Comparison of ENCODE assay signal across 8 cellular contexts in genomic region chr7:148262721-148263229, GRCh38.
A peak's percentile ranks its signal among the peaks of the same experiment; 100 is the strongest.
DNase-seq lines count a peak whose midpoint lies in the region; ATAC-seq and TF ChIP-seq lines count a peak whose summit lies in the region.

No MANE protein-coding gene starts in this region.

- H3K79me2 ChIP-seq in neural progenitor cell (ENCODE audit: low read depth), result no peaks in the 10 kb centered on the region

- peak; percentile 55 for ATAC-seq in CD4-positive, alpha-beta T cell (ENCODE audit: poor library complexity)
- ATAC-seq in GM19372 (IDR thresholded peaks at IDR 0.05; ENCODE audit: low read depth, unreplicated experiment), result peak; percentile 61
- peak; percentile 61 for ATAC-seq in HG03558 (IDR thresholded peaks at IDR 0.05; ENCODE audit: extremely low read depth, unreplicated experiment)

- no peak overlapping the region for H3K9ac ChIP-seq in neural progenitor cell

- CTCF ChIA-PET in CD4-positive, alpha-beta T cell (lab: Charles Lee), result no interaction called here

- intact Hi-C loops in CD4-positive, alpha-beta T cell (cut with DNase I, micrococcal nuclease), result loop anchor here in 1 of 2 experiments (10.0 kb wide), 1 partner anchor 702 kb away; no protein-coding TSS in a partner anchor

- no peaks in the 10 kb centered on the region for H3K9me3 ChIP-seq in CD4-positive, alpha-beta T cell (ENCODE audit: control insufficient read depth, low read length)
- no peaks in the 10 kb centered on the region for H3K9me3 ChIP-seq in neural progenitor cell (ENCODE audit: low read depth)

- H3K27ac Mint-ChIP-seq in CD4-positive, alpha-beta T cell, result no peak overlapping the region
- H3K27ac Mint-ChIP-seq in neural progenitor cell, result peak overlapping the region; percentile 87

- H3K4me3 Mint-ChIP-seq in CD4-positive, alpha-beta T cell, result no peak overlapping the region
- H3K4me3 Mint-ChIP-seq in neural progenitor cell, result peak overlapping the region; percentile 36

- no peaks in the 10 kb centered on the region for H3K9me3 Mint-ChIP-seq in CD4-positive, alpha-beta T cell
- peaks cover 3% of the 10 kb centered on the region for H3K9me3 Mint-ChIP-seq in neural progenitor cell

- POLR2A ChIA-PET in CD4-positive, alpha-beta T cell (lab: Charles Lee), result no interaction called here

- H3K36me3 ChIP-seq in neural progenitor cell, result no peaks in the 10 kb centered on the region

- no peaks in the 10 kb centered on the region for H3K27me3 ChIP-seq in CD4-positive, alpha-beta T cell (ENCODE audit: control insufficient read depth, insufficient read depth, low read length)
- no peaks in the 10 kb centered on the region for H3K27me3 ChIP-seq in neural progenitor cell

- peak overlapping the region; percentile 21 for H3K4me2 ChIP-seq in neural progenitor cell

- peaks cover 7% of the 10 kb centered on the region for H3K4me1 Mint-ChIP-seq in CD4-positive, alpha-beta T cell (ENCODE audit: low read depth)
- H3K4me1 Mint-ChIP-seq in neural progenitor cell, result peaks cover 21% of the 10 kb centered on the region

- no peaks in the 10 kb centered on the region for H4K20me1 ChIP-seq in neural progenitor cell (ENCODE audit: low read depth)

- peak; percentile 20 to 72 (median 52) for DNase-seq in CD4-positive, alpha-beta T cell
- DNase-seq in OCI-M2 (lab: John Stamatoyannopoulos, UW; ENCODE audit: unreplicated experiment), result peak; percentile 53
- peak; percentile 33 for DNase-seq in activated T-helper 1 cell treated with Interleukin-2 at 50 U/mL for 16 hours (ENCODE audit: low read depth)
- peak; percentile 24 for DNase-seq in fibroblast of the conjunctiva (ENCODE audit: low read depth)
- DNase-seq in neural progenitor cell (ENCODE audit: low spot score), result peak; percentile 78
- DNase-seq in stromal cell of bone marrow (ENCODE audit: low read depth), result peak; percentile 15

- peak overlapping the region; percentile 97 for H2AFZ ChIP-seq in neural progenitor cell (replicated peaks)

- no peaks in the 10 kb centered on the region for H3K36me3 Mint-ChIP-seq in CD4-positive, alpha-beta T cell (ENCODE audit: low read depth)
- H3K36me3 Mint-ChIP-seq in neural progenitor cell, result no peaks in the 10 kb centered on the region

- no peak overlapping the region for H3K4me3 ChIP-seq in neural progenitor cell

- peaks cover 3% of the 10 kb centered on the region for H3F3A ChIP-seq in neural progenitor cell (ENCODE audit: low read depth)

- peak; percentile 87 for TF ChIP-seq CTCF in CD4-positive, alpha-beta T cell (IDR thresholded peaks at IDR 0.05)
- TF ChIP-seq CTCF in neural progenitor cell (IDR thresholded peaks at IDR 0.05), result peak; percentile 98

- no peak overlapping the region for H3K27ac ChIP-seq in CD4-positive, alpha-beta T cell (ENCODE audit: low read depth, low read length)
- no peak overlapping the region for H3K27ac ChIP-seq in neural progenitor cell

- H3K27me3 Mint-ChIP-seq in CD4-positive, alpha-beta T cell, result peaks cover 25% of the 10 kb centered on the region
- peaks cover 2% of the 10 kb centered on the region for H3K27me3 Mint-ChIP-seq in neural progenitor cell (ENCODE audit: insufficient read depth, low read depth)

- H3K4me1 ChIP-seq in neural progenitor cell, result no peaks in the 10 kb centered on the region

Comparison
In these comparisons a context has a peak if more than half of its experiments do, and no peak if none do; other contexts are left out.
1. DNase-seq: peak in every context shown above with its lines; median percentile 78 in neural progenitor cell; 53 in OCI-M2; 52 in CD4-positive, alpha-beta T cell; 33 in activated T-helper 1 cell treated with Interleukin-2 at 50 U/mL for 16 hours; 24 in fibroblast of the conjunctiva; 15 in stromal cell of bone marrow.